11 cellular contexts compared by ENCODE assay signal in genomic region chr2:26412091-26412673, GRCh38. TPM values are rescaled to one million over a fixed set of nuclear protein-coding genes. Genes with fewer than 3 reads are reported as not detected.
DNase-seq lines count a peak whose midpoint lies in the region; TF ChIP-seq lines count a peak whose summit lies in the region.
"Had no signal": no experiment of that assay in that cellular context is flagged by ENCODE, and none has a peak within 500 bp of the region (broad histone marks: within the 10 kb centered on the region; RNA-seq: fewer than 3 reads in every experiment).

No MANE protein-coding gene starts in this region.

- no peaks in the 10 kb centered on the region for H3K27me3 ChIP-seq in testis
- H3K27me3 ChIP-seq: BLaER1 treated with 17β-estradiol and CSF1 and Interleukin-3, amounts not matched to agents 10 nM and 100 nM had no signal

- intact Hi-C loops in testis (cut with DNase I; ENCODE audit: low total_unique reads) = no loop called here

- no peaks in the 10 kb centered on the region for H3K4me1 ChIP-seq in testis

- TF ChIP-seq POLR2A in NB4 (IDR thresholded peaks at IDR 0.05; ENCODE audit: extremely low read depth, insufficient read length) (no peak), testis (IDR thresholded peaks at IDR 0.05) (no peak)

- H3K36me3 ChIP-seq in testis (ENCODE audit: low read depth, missing control alignments) = no peaks in the 10 kb centered on the region
- H3K36me3 ChIP-seq: BLaER1 treated with 17β-estradiol and CSF1 and Interleukin-3, amounts not matched to agents 10 nM and 100 nM had no signal

- WGBS in testis, 2 donors = 48 to 49% methylated on average over 10 of the region's 10 CpGs

- peak overlapping the region; percentile 73 for H3K4me3 ChIP-seq in NB4 (ENCODE audit: low read depth, low read length)
- H3K4me3 ChIP-seq in choroid plexus epithelial cell (ENCODE audit: low read depth, low read length) = peak overlapping the region; percentile 42
- H3K4me3 ChIP-seq in testis = peak overlapping the region; percentile 18
- H3K4me3 ChIP-seq: BLaER1 treated with 17β-estradiol and CSF1 and Interleukin-3, amounts not matched to agents 10 nM and 100 nM had no signal

- H3K9me3 ChIP-seq in testis = no peaks in the 10 kb centered on the region
- H3K9me3 ChIP-seq: BLaER1 treated with 17β-estradiol and CSF1 and Interleukin-3, amounts not matched to agents 10 nM and 100 nM had no signal

- TF ChIP-seq CTCF in NB4 (IDR thresholded peaks at IDR 0.05; ENCODE audit: low read depth, low read length) = no peak
- no peak for TF ChIP-seq CTCF in choroid plexus epithelial cell (conservative IDR thresholded peaks at IDR 0.05; ENCODE audit: low read depth, low read length)
- no peak for TF ChIP-seq CTCF in testis (IDR thresholded peaks at IDR 0.05)

- DNase-seq in activated naive CD4-positive, alpha-beta T cell treated with Interleukin-2 at 50 U/mL for 16 hours = peak; percentile 25
- no peak for DNase-seq in activated naive CD4-positive, alpha-beta T cell (lab: John Stamatoyannopoulos, UW)
- peak; percentile 98 for DNase-seq in NB4 (ENCODE audit: low read depth)
- DNase-seq in choroid plexus epithelial cell (ENCODE audit: low read depth) = peak; percentile 62
- no peak for DNase-seq in testis
- DNase-seq in mesenteric fat pad (ENCODE audit: low spot score) = no peak
- no peak for DNase-seq in effector CD4-positive, alpha-beta T cell
- no peak for DNase-seq in epidermal melanocyte (ENCODE audit: insufficient read length, low spot score)

- H3K27ac ChIP-seq in testis = no peak overlapping the region
- H3K27ac ChIP-seq: epithelial cell of prostate, VCaP had no signal

RNA-seq across cellular contexts. Expression of gene DRC1, which starts 10.5 kb away (rescaled TPM):
- total RNA-seq in testis (10 to 100 TPM in 1 of 2 donors, 1 to 10 TPM in 1; 8.8 to 18.7 TPM), mesenteric fat pad (not detected)
- polyA plus RNA-seq in testis (ENCODE audit: insufficient read depth, low read depth, low replicate concordance) = 67.3 TPM

Comparison
In these comparisons a context has a peak if more than half of its experiments do, and no peak if none do; other contexts are left out.
1. DNase-seq: peak in activated naive CD4-positive, alpha-beta T cell treated with Interleukin-2 at 50 U/mL for 16 hours (single experiment), NB4 (single experiment) and choroid plexus epithelial cell (single experiment); none in activated naive CD4-positive, alpha-beta T cell (0 of 4), testis (single experiment), mesenteric fat pad (single experiment), effector CD4-positive, alpha-beta T cell (single experiment) and epidermal melanocyte (single experiment).
2. H3K4me3 ChIP-seq: peak in every context shown above with its lines; median percentile 73 in NB4; 42 in choroid plexus epithelial cell; 18 in testis.